8 cellular contexts compared by ENCODE assay signal in the genomic region with DNA sequence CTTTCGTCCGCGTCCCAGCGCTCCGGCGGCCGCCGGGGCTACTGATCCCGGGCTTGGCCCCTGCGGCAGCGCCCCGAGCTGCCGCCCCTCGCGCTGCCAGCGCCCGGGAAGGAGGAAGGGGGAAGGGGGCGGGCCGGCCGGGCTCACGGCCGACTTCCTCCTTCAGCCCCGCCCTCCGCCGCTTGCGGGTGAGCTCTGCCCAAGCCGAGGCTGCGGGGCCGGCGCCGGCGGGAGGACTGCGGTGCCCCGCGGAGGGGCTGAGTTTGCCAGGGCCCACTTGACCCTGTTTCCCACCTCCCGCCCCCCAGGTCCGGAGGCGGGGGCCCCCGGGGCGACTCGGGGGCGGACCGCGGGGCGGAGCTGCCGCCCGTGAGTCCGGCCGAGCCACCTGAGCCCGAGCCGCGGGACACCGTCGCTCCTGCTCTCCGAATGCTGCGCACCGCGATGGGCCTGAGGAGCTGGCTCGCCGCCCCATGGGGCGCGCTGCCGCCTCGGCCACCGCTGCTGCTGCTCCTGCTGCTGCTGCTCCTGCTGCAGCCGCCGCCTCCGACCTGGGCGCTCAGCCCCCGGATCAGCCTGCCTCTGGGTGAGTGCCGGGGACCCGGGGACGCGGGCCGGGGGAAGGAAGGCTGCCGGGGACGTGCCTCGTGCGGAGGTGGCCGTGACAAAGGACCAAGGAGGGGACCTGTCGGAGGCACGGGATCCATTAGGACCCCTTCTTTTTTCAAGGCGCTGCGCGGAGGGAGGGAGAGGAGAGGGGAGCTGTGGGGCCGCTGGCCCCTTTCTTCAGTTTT. TPM values are rescaled to one million over a fixed set of nuclear protein-coding genes. Genes with fewer than 3 reads are reported as not detected.
DNase-seq lines count a peak whose midpoint lies in the region; ATAC-seq and TF ChIP-seq lines count a peak whose summit lies in the region.

A gene with protein sequence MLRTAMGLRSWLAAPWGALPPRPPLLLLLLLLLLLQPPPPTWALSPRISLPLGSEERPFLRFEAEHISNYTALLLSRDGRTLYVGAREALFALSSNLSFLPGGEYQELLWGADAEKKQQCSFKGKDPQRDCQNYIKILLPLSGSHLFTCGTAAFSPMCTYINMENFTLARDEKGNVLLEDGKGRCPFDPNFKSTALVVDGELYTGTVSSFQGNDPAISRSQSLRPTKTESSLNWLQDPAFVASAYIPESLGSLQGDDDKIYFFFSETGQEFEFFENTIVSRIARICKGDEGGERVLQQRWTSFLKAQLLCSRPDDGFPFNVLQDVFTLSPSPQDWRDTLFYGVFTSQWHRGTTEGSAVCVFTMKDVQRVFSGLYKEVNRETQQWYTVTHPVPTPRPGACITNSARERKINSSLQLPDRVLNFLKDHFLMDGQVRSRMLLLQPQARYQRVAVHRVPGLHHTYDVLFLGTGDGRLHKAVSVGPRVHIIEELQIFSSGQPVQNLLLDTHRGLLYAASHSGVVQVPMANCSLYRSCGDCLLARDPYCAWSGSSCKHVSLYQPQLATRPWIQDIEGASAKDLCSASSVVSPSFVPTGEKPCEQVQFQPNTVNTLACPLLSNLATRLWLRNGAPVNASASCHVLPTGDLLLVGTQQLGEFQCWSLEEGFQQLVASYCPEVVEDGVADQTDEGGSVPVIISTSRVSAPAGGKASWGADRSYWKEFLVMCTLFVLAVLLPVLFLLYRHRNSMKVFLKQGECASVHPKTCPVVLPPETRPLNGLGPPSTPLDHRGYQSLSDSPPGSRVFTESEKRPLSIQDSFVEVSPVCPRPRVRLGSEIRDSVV (plus strand): TSS at position 181 of the 794 bp plus-strand sequence. CDS start 249 bp downstream, at position 430.

- H3K36me3 Mint-ChIP-seq in CD8-positive, alpha-beta memory T cell, result peaks cover 0 to 6% (median 2%) of the 10 kb centered on the region in 3 donors
- no peaks in the 10 kb centered on the region for H3K36me3 Mint-ChIP-seq in natural killer cell treated with Interleukin-12 subunit alpha and Interleukin-12 subunit beta and Interleukin-15 and Interleukin-18, amount 100 ng/mL, for 72 hours

- H3K36me3 ChIP-seq in CD8-positive, alpha-beta memory T cell (ENCODE audit: insufficient read depth, low read length), result no peaks in the 10 kb centered on the region
- 0 out of 2 replicates have a peak, but pooled peaks cover 13% of the 10 kb centered on the region for H3K36me3 ChIP-seq in Panc1 (ENCODE audit: control insufficient read depth, insufficient read depth, low read length)

- in situ Hi-C loops in Panc1 (cut with HindIII; ENCODE audit: low pct_unique_long_range_greater_than_20kb, low sequenced_read_pairs), result no loop called here

- CTCF ChIA-PET in CD8-positive, alpha-beta memory T cell (lab: Charles Lee), result interaction anchor here (0.8 to 2.2 kb wide), 11 partner anchors 8 to 107 kb away, joined by 3 to 9 read pairs (median 3); a partner anchor contains a TSS
- CTCF ChIA-PET in Panc1 (lab: Charles Lee), result interaction anchor here (0.6 to 0.7 kb wide), 3 partner anchors 14 to 20 kb away, joined by 3 to 7 read pairs (median 4); no protein-coding TSS in a partner anchor

- peak within 1 kb of the TSS; percentile 57 for H3K27ac ChIP-seq in CD8-positive, alpha-beta memory T cell (ENCODE audit: low read depth, low read length)
- peak within 1 kb of the TSS; percentile 100 for H3K27ac ChIP-seq in Panc1 (ENCODE audit: low read length)

- POLR2A ChIA-PET in CD8-positive, alpha-beta memory T cell (lab: Charles Lee), result interaction anchor here (0.6 to 3.0 kb wide), 7 partner anchors 14 to 753 kb away, joined by 3 to 39 read pairs (median 4); a partner anchor contains a TSS
- POLR2A ChIA-PET in Panc1 (lab: Charles Lee), result interaction anchor here (0.6 to 2.5 kb wide), 11 partner anchors 10 to 289 kb away, joined by 3 to 18 read pairs (median 5); no protein-coding TSS in a partner anchor

- peak within 1 kb of the TSS; percentile 74 for H3K4me3 ChIP-seq in CD8-positive, alpha-beta memory T cell (ENCODE audit: low read length)
- H3K4me3 ChIP-seq in Panc1 (ENCODE audit: low read depth in 2 of 2, low read length in 2 of 2) (peak within 1 kb of the TSS; percentile 87 to 100), fibroblast of mammary gland (ENCODE audit: control insufficient read depth, low read depth, low read length) (peak within 1 kb of the TSS; percentile 58)

- peak; percentile 65 to 81 (median 73) for DNase-seq in CD8-positive, alpha-beta memory T cell
- DNase-seq in Panc1 (ENCODE audit: low read depth, low spot score) (no peak), fibroblast of mammary gland (ENCODE audit: low read depth) (peak; percentile 17)
- DNase-seq in activated T-helper 1 cell treated with anti-CD3 and anti-CD28 coated beads, Interleukin-2, amount 50 U/mL, for 16 hours (ENCODE audit: low read depth in 1 of 2, low spot score in 1 of 2), result peak; percentile 35 to 57
- peak; percentile 86 for DNase-seq in natural killer cell treated with Interleukin-12 subunit alpha and Interleukin-12 subunit beta and Interleukin-15 and Interleukin-18, amount 100 ng/mL, for 72 hours (ENCODE audit: low spot score)
- DNase-seq in stimulated activated naive CD8-positive, alpha-beta T cell treated with anti-CD3 and anti-CD28 coated beads, Interleukin-15, amount 100 ng/mL, for 72 hours, result peak; percentile 67 to 73

- no peaks in the 10 kb centered on the region for H3K27me3 Mint-ChIP-seq in CD8-positive, alpha-beta memory T cell
- peaks cover 0 to 2% of the 10 kb centered on the region in 2 donors for H3K27me3 Mint-ChIP-seq in natural killer cell treated with Interleukin-12 subunit alpha and Interleukin-12 subunit beta and Interleukin-15 and Interleukin-18, amount 100 ng/mL, for 72 hours
- H3K27me3 Mint-ChIP-seq in stimulated activated naive CD8-positive, alpha-beta T cell treated with anti-CD3 and anti-CD28 coated beads, Interleukin-15, amount 100 ng/mL, for 72 hours, result peaks cover 8% of the 10 kb centered on the region

- intact Hi-C loops in Panc1 (cut with micrococcal nuclease; ENCODE audit: unreplicated experiment), result no loop called here

- peak within 1 kb of the TSS; percentile 82 to 96 (median 88) for H3K4me3 Mint-ChIP-seq in CD8-positive, alpha-beta memory T cell
- peak within 1 kb of the TSS; percentile 82 for H3K4me3 Mint-ChIP-seq in natural killer cell treated with Interleukin-12 subunit alpha and Interleukin-12 subunit beta and Interleukin-15 and Interleukin-18, amount 100 ng/mL, for 72 hours
- peak within 1 kb of the TSS; percentile 85 to 90 for H3K4me3 Mint-ChIP-seq in stimulated activated naive CD8-positive, alpha-beta T cell treated with anti-CD3 and anti-CD28 coated beads, Interleukin-15, amount 100 ng/mL, for 72 hours

- TF ChIP-seq CTCF in Panc1 (IDR thresholded peaks at IDR 0.05) (no peak), fibroblast of mammary gland (conservative IDR thresholded peaks at IDR 0.05; ENCODE audit: control insufficient read depth, insufficient read depth, low read depth, low read length) (no peak)

- H3K27me3 ChIP-seq in CD8-positive, alpha-beta memory T cell (ENCODE audit: insufficient read depth, low read length, poor library complexity, severe bottlenecking), result no peaks in the 10 kb centered on the region
- no peaks in the 10 kb centered on the region for H3K27me3 ChIP-seq in Panc1 (ENCODE audit: control insufficient read depth, insufficient read depth, low read length)

- no peaks in the 10 kb centered on the region for H3K9me3 ChIP-seq in CD8-positive, alpha-beta memory T cell (ENCODE audit: low read length)
- no peaks in the 10 kb centered on the region for H3K9me3 ChIP-seq in Panc1 (ENCODE audit: control insufficient read depth, insufficient read depth, low read depth, low read length)

- no peaks in the 10 kb centered on the region for H3K9me3 Mint-ChIP-seq in CD8-positive, alpha-beta memory T cell
- no peaks in the 10 kb centered on the region for H3K9me3 Mint-ChIP-seq in natural killer cell treated with Interleukin-12 subunit alpha and Interleukin-12 subunit beta and Interleukin-15 and Interleukin-18, amount 100 ng/mL, for 72 hours
- no peaks in the 10 kb centered on the region for H3K9me3 Mint-ChIP-seq in stimulated activated naive CD8-positive, alpha-beta T cell treated with anti-CD3 and anti-CD28 coated beads, Interleukin-15, amount 100 ng/mL, for 72 hours

- peaks cover 24% of the 10 kb centered on the region for H3K4me1 ChIP-seq in CD8-positive, alpha-beta memory T cell (ENCODE audit: insufficient read depth, low read length)
- H3K4me1 ChIP-seq in Panc1 (ENCODE audit: control insufficient read depth, insufficient read depth, low read length), result peaks cover 47% of the 10 kb centered on the region

- peak within 1 kb of the TSS; percentile 60 to 97 (median 88) for H3K27ac Mint-ChIP-seq in CD8-positive, alpha-beta memory T cell
- H3K27ac Mint-ChIP-seq in natural killer cell treated with Interleukin-12 subunit alpha and Interleukin-12 subunit beta and Interleukin-15 and Interleukin-18, amount 100 ng/mL, for 72 hours, result peak within 1 kb of the TSS; percentile 46 to 84
- H3K27ac Mint-ChIP-seq in stimulated activated naive CD8-positive, alpha-beta T cell treated with anti-CD3 and anti-CD28 coated beads, Interleukin-15, amount 100 ng/mL, for 72 hours, result peak within 1 kb of the TSS in 1 of 2 donors; percentile 64

- ATAC-seq in GM19372 (IDR thresholded peaks at IDR 0.05; ENCODE audit: low read depth, unreplicated experiment) (peak; percentile 77), HG03520 (IDR thresholded peaks at IDR 0.05; ENCODE audit: unreplicated experiment) (peak; percentile 77), Panc1 (peak; percentile 79)
- ATAC-seq in natural killer cell treated with Interleukin-12 subunit alpha and Interleukin-12 subunit beta and Interleukin-15 and Interleukin-18, amount 100 ng/mL, for 72 hours, result peak; percentile 95
- ATAC-seq in stimulated activated naive CD8-positive, alpha-beta T cell treated with anti-CD3 and anti-CD28 coated beads, Interleukin-15, amount 100 ng/mL, for 72 hours, result peak; percentile 92

- peaks cover 15 to 30% (median 23%) of the 10 kb centered on the region in 3 donors for H3K4me1 Mint-ChIP-seq in CD8-positive, alpha-beta memory T cell
- H3K4me1 Mint-ChIP-seq in natural killer cell treated with Interleukin-12 subunit alpha and Interleukin-12 subunit beta and Interleukin-15 and Interleukin-18, amount 100 ng/mL, for 72 hours (ENCODE audit: low read depth in 2 of 2), result peaks cover 7 to 20% of the 10 kb centered on the region in 2 donors
- H3K4me1 Mint-ChIP-seq in stimulated activated naive CD8-positive, alpha-beta T cell treated with anti-CD3 and anti-CD28 coated beads, Interleukin-15, amount 100 ng/mL, for 72 hours, result peaks cover 23% of the 10 kb centered on the region

- no TSS peak for BruUV-seq in Panc1 (replicated peaks; lab: Mats Ljungman, UMichigan)

RNA-seq across cellular contexts. Expression of the gene that starts here (rescaled TPM):
- 1 to 10 TPM; 6.9 to 8.8 TPM for total RNA-seq in CD8-positive, alpha-beta memory T cell
- 10.1 TPM for polyA plus RNA-seq in CD8-positive, alpha-beta memory T cell
- total RNA-seq in Panc1 (2021; ENCODE audit: unreplicated experiment), result 600 TPM
- polyA plus RNA-seq in Panc1 (2012; ENCODE audit: insufficient read length), result 1,018 TPM
- 1 to 10 TPM; 9.2 to 9.7 TPM for total RNA-seq in natural killer cell treated with Interleukin-12 subunit alpha and Interleukin-12 subunit beta and Interleukin-15 and Interleukin-18, amount 100 ng/mL, for 72 hours

Comparison
In these comparisons a context has a peak if more than half of its experiments do, and no peak if none do; other contexts are left out.
1. RNA of the gene that starts here (total RNA-seq): 600 TPM in Panc1 (single experiment); 9.2 to 9.7 TPM in natural killer cell treated with Interleukin-12 subunit alpha and Interleukin-12 subunit beta and Interleukin-15 and Interleukin-18, amount 100 ng/mL, for 72 hours and 6.9 to 8.8 TPM in CD8-positive, alpha-beta memory T cell; every median in the first group is over 10 times any median in the second.
2. Peak in every context shown above with its lines, with median percentiles within 50 percentile points of each other: H3K4me3 ChIP-seq, H3K4me3 Mint-ChIP-seq and ATAC-seq.